33 cellular contexts compared by ENCODE assay signal in genomic region chr17:41593306-41594095, GRCh38. TPM values are rescaled to one million over a fixed set of nuclear protein-coding genes. Genes with fewer than 3 reads are reported as not detected.
"Had no signal": no experiment of that assay in that cellular context is flagged by ENCODE, and none has a peak within 500 bp of the region (broad histone marks: within the 10 kb centered on the region; RNA-seq: fewer than 3 reads in every experiment).

No MANE protein-coding gene starts in this region.

- H3K36me3 ChIP-seq: breast epithelium, ovary, prostate gland, stomach, tibial artery had no signal

- H3K27me3 ChIP-seq: breast epithelium, ovary had no signal

- ATAC-seq: activated CD4-positive, CD25-positive, alpha-beta regulatory T cell treated with anti-CD3 and anti-CD28 coated beads, Interleukin-2, amount 50 U/mL, for 24 hours; esophagus mucosa; left lobe of liver; natural killer cell; stimulated activated naive B cell treated with anti-CD40 and anti-IgM and Interleukin-4, amounts not matched to agents 10 μg/mL and 1 μg/mL and 100 μg/mL, for 72 hours had no signal

- DNase-seq: activated CD4-positive, alpha-beta T cell treated with anti-CD3 and anti-CD28 coated beads for 48 hours; activated CD4-positive, alpha-beta T cell treated with anti-CD3 and anti-CD28 coated beads, Interleukin-2, amount 50 U/mL, for 48 hours; activated CD8-positive, alpha-beta memory T cell treated with anti-CD3 and anti-CD28 coated beads for 24 hours; activated gamma-delta T cell; activated naive CD4-positive, alpha-beta T cell treated with anti-CD3 and anti-CD28 coated beads, Interleukin-2, amount 10 ng/mL, durations not matched to agents 7 days and 5 days; activated naive CD8-positive, alpha-beta T cell treated with anti-CD3 and anti-CD28 coated beads, Interleukin-2, amount 10 ng/mL, durations not matched to agents 7 days and 5 days; amygdala; central memory CD4-positive, alpha-beta T cell; foreskin fibroblast; head of caudate nucleus; hypothalamus; immature natural killer cell; kidney glomerular epithelial cell; mesendoderm; natural killer cell; ovary; retina; stimulated activated CD4-positive, alpha-beta T cell treated with anti-CD3 and anti-CD28 coated beads, Interleukin-1b, Interleukin-23, amount 100 ng/mL, for 48 hours; stimulated activated CD4-positive, alpha-beta T cell treated with anti-CD3 and anti-CD28 coated beads, Interleukin-4, amount 100 ng/mL, for 4 hours; stimulated activated CD8-positive, alpha-beta memory T cell treated with anti-CD3 and anti-CD28 coated beads, Interleukin-4, amount 100 ng/mL, for 48 hours; stimulated activated naive B cell treated with anti-CD40 and anti-IgM and Interleukin-4, amounts not matched to agents 10 μg/mL and 1 μg/mL and 100 μg/mL, for 72 hours; stomach; tibial artery had no signal

- H3K4me3 ChIP-seq: breast epithelium, lung, ovary, prostate gland, smooth muscle cell, stomach, tibial artery had no signal

- H3K27ac ChIP-seq: breast epithelium, ovary, prostate gland, stomach, tibial artery had no signal

- H3K4me1 ChIP-seq: breast epithelium, prostate gland, stomach had no signal

- H3K9me3 ChIP-seq: breast epithelium, ovary, prostate gland, stomach, tibial artery had no signal

RNA-seq across cellular contexts. Expression of gene KRT14, which starts 6.8 kb away (rescaled TPM):
- total RNA-seq: activated naive CD8-positive, alpha-beta T cell treated with anti-CD3 and anti-CD28 coated beads, Interleukin-2, amount 10 ng/mL, durations not matched to agents 7 days and 5 days; left lobe of liver; mononuclear cell; natural killer cell; T-helper 1 cell treated with Interleukin-12 subunit alpha and Interleukin-12 subunit beta and Interleukin-4 antibody, amounts not matched to agents 30 ng/mL and 1 ng/mL, for 36 hours; urinary bladder had no signal
- polyA plus RNA-seq: immature natural killer cell, ovary had no signal

RNA-seq across cellular contexts. Expression of gene KRT16, which starts 19.1 kb away (rescaled TPM):
- total RNA-seq: activated naive CD8-positive, alpha-beta T cell treated with anti-CD3 and anti-CD28 coated beads, Interleukin-2, amount 10 ng/mL, durations not matched to agents 7 days and 5 days; left lobe of liver; mononuclear cell; natural killer cell; T-helper 1 cell treated with Interleukin-12 subunit alpha and Interleukin-12 subunit beta and Interleukin-4 antibody, amounts not matched to agents 30 ng/mL and 1 ng/mL, for 36 hours; urinary bladder had no signal
- polyA plus RNA-seq: immature natural killer cell, ovary had no signal

RNA-seq across cellular contexts. Expression of gene KRT9, which starts 21.6 kb away (rescaled TPM):
- total RNA-seq: activated naive CD8-positive, alpha-beta T cell treated with anti-CD3 and anti-CD28 coated beads, Interleukin-2, amount 10 ng/mL, durations not matched to agents 7 days and 5 days; left lobe of liver; lung; natural killer cell; ovary; prostate gland; stomach; T-helper 1 cell treated with Interleukin-12 subunit alpha and Interleukin-12 subunit beta and Interleukin-4 antibody, amounts not matched to agents 30 ng/mL and 1 ng/mL, for 36 hours; urinary bladder had no signal
- polyA plus RNA-seq: immature natural killer cell, lung, ovary, smooth muscle cell, stomach, urinary bladder had no signal

RNA-seq across cellular contexts. Expression of gene KRT17, which starts 30.9 kb away (rescaled TPM):
- total RNA-seq: activated naive CD8-positive, alpha-beta T cell treated with anti-CD3 and anti-CD28 coated beads, Interleukin-2, amount 10 ng/mL, durations not matched to agents 7 days and 5 days; left lobe of liver; natural killer cell had no signal
- polyA plus RNA-seq: immature natural killer cell had no signal
